In the genomic region with DNA sequence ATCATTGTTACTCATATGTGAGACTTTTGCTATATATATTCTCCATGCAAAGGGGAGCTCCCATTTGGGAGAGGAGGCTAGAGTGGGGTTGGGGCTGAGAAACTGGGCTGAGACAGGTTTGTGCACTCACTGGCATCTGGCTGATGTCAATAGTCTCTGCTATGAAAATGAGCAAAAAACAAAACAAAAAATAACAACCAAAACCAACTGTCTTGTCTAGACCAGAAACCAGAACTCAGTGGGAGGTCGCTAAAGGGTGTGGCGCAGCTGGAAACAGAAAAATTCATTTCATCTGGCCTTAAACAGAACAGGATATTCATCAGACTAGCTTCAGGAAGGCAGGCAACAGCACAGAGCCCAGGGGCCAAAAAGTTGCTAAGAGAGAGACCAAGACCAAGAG, we compare ENCODE assay signal across 22 cellular contexts.
"Had no signal": no experiment of that assay in that cellular context is flagged by ENCODE, and none has a peak within 500 bp of the region (broad histone marks: within the 10 kb centered on the region; RNA-seq: fewer than 3 reads in every experiment).

No MANE protein-coding gene starts in this region.

- H3K4me1 ChIP-seq: ascending aorta, left lung, psoas muscle, upper lobe of right lung had no signal

- H3K9me3 Mint-ChIP-seq: activated CD4-positive, alpha-beta T cell treated with anti-CD3 and anti-CD28 coated beads, Interleukin-2, amount 10 ng/mL, durations not matched to agents 24 days and 14 days; activated CD8-positive, alpha-beta T cell treated with anti-CD3 and anti-CD28 coated beads for 36 hours had no signal

- H3K4me1 Mint-ChIP-seq: activated CD4-positive, alpha-beta T cell treated with anti-CD3 and anti-CD28 coated beads, Interleukin-2, amount 10 ng/mL, durations not matched to agents 24 days and 14 days; activated CD8-positive, alpha-beta memory T cell treated with anti-CD3 and anti-CD28 coated beads, Interleukin-2, amount 10 ng/mL, durations not matched to agents 7 days and 5 days; naive thymus-derived CD4-positive, alpha-beta T cell had no signal

- ATAC-seq: activated CD8-positive, alpha-beta memory T cell treated with anti-CD3 and anti-CD28 coated beads, Interleukin-2, amount 10 ng/mL, durations not matched to agents 7 days and 5 days; activated CD8-positive, alpha-beta T cell treated with anti-CD3 and anti-CD28 coated beads for 36 hours; left lung; naive thymus-derived CD4-positive, alpha-beta T cell; psoas muscle; right cardiac atrium; stimulated activated naive CD8-positive, alpha-beta T cell treated with anti-CD3 and anti-CD28 coated beads, Interleukin-15, Interleukin-2, amounts not matched to agents 100 U/mL and 50 U/mL, for 24 hours; upper lobe of right lung had no signal

- H3K27me3 ChIP-seq: ascending aorta, left lung, ovary, upper lobe of right lung had no signal

- H3K27me3 Mint-ChIP-seq: activated CD8-positive, alpha-beta memory T cell treated with anti-CD3 and anti-CD28 coated beads, Interleukin-2, amount 10 ng/mL, durations not matched to agents 7 days and 5 days had no signal

- H3K4me3 ChIP-seq: ascending aorta, left lung, lung, ovary, psoas muscle, upper lobe of right lung had no signal

- H3K27ac ChIP-seq: ascending aorta, left lung, ovary, psoas muscle, upper lobe of right lung had no signal

- H3K4me3 Mint-ChIP-seq: activated CD4-positive, alpha-beta T cell treated with anti-CD3 and anti-CD28 coated beads, Interleukin-2, amount 10 ng/mL, durations not matched to agents 24 days and 14 days; activated CD8-positive, alpha-beta memory T cell treated with anti-CD3 and anti-CD28 coated beads, Interleukin-2, amount 10 ng/mL, durations not matched to agents 7 days and 5 days; activated CD8-positive, alpha-beta T cell treated with anti-CD3 and anti-CD28 coated beads for 36 hours; immature natural killer cell; naive thymus-derived CD4-positive, alpha-beta T cell had no signal

- H3K27ac Mint-ChIP-seq: activated CD4-positive, alpha-beta T cell treated with anti-CD3 and anti-CD28 coated beads, Interleukin-2, amount 10 ng/mL, durations not matched to agents 24 days and 14 days; activated CD8-positive, alpha-beta memory T cell treated with anti-CD3 and anti-CD28 coated beads, Interleukin-2, amount 10 ng/mL, durations not matched to agents 7 days and 5 days; activated CD8-positive, alpha-beta T cell treated with anti-CD3 and anti-CD28 coated beads for 36 hours; immature natural killer cell; naive thymus-derived CD4-positive, alpha-beta T cell had no signal

- H3K36me3 Mint-ChIP-seq: activated CD8-positive, alpha-beta memory T cell treated with anti-CD3 and anti-CD28 coated beads, Interleukin-2, amount 10 ng/mL, durations not matched to agents 7 days and 5 days; immature natural killer cell; naive thymus-derived CD4-positive, alpha-beta T cell had no signal

- H3K36me3 ChIP-seq: ascending aorta, left lung, ovary, upper lobe of right lung had no signal

- H3K9me3 ChIP-seq: ascending aorta, left lung, ovary, psoas muscle, upper lobe of right lung had no signal

- DNase-seq: activated CD4-positive, alpha-beta T cell treated with anti-CD3 and anti-CD28 coated beads, Interleukin-2, amount 10 ng/mL, durations not matched to agents 24 days and 14 days; activated CD8-positive, alpha-beta memory T cell treated with anti-CD3 and anti-CD28 coated beads, Interleukin-2, amount 10 ng/mL, durations not matched to agents 7 days and 5 days; activated CD8-positive, alpha-beta T cell treated with anti-CD3 and anti-CD28 coated beads for 36 hours; activated gamma-delta T cell; activated naive CD4-positive, alpha-beta T cell treated with anti-CD3 and anti-CD28 coated beads, Interleukin-2, amount 50 U/mL, for 16 hours; activated T-cell treated with anti-CD3 and anti-CD28 coated beads for 4 hours; central memory CD4-positive, alpha-beta T cell; dermis blood vessel endothelial cell; effector CD8-positive, alpha-beta T cell; erythroblast; foreskin fibroblast; immature natural killer cell; left lung; naive thymus-derived CD4-positive, alpha-beta T cell; ovary; psoas muscle; right cardiac atrium; stimulated activated CD4-positive, alpha-beta T cell treated with anti-CD3 and anti-CD28 coated beads, Interleukin-4, amount 100 ng/mL, for 24 hours; stimulated activated naive CD8-positive, alpha-beta T cell treated with anti-CD3 and anti-CD28 coated beads, Interleukin-15, Interleukin-2, amounts not matched to agents 100 U/mL and 50 U/mL, for 24 hours; upper lobe of right lung had no signal
